ENCODE assay signal across 14 cellular contexts in genomic region chr11:96279018-96279417, GRCh38.
DNase-seq lines count a peak whose midpoint lies in the region; ATAC-seq and TF ChIP-seq lines count a peak whose summit lies in the region.
"Had no signal": no experiment of that assay in that cellular context is flagged by ENCODE, and none has a peak within 500 bp of the region (broad histone marks: within the 10 kb centered on the region; RNA-seq: fewer than 3 reads in every experiment).

No MANE protein-coding gene starts in this region.

- CTCF ChIA-PET in T-cell (lab: Charles Lee) = interaction anchor here (0.5 to 2.3 kb wide), 3 partner anchors 36 to 64 kb away, joined by 4 to 12 read pairs (median 9); partner anchors contain the start of gene MAML2 (in 2 of the 2)
- CTCF ChIA-PET in activated CD4-positive, alpha-beta memory T cell treated with anti-CD3 and anti-CD28 coated beads for 36 hours (lab: Charles Lee) = interaction anchor here (1.3 kb wide), 2 partner anchors 15 to 64 kb away, joined by 3 to 5 read pairs; partner anchors contain the start of gene MAML2

- no peak overlapping the region for H3K4me2 ChIP-seq in fibroblast of lung (ENCODE audit: extremely low read depth, insufficient read depth, low read length)

- TF ChIP-seq EP300 in transverse colon (IDR thresholded peaks at IDR 0.05; ENCODE audit: low read depth) = no peak

- H2AFZ ChIP-seq in fibroblast of lung (ENCODE audit: low read length) = no peak overlapping the region

- no peak overlapping the region for H3K9ac ChIP-seq in fibroblast of lung (ENCODE audit: insufficient read depth, low read length)

- DNase-seq in activated T-cell treated with anti-CD3 and anti-CD28 coated beads, Interleukin-2, amount 50 U/mL, for 72 hours = no peak
- no peak for DNase-seq in activated T-cell treated with anti-CD3 and anti-CD28 coated beads for 4 hours
- no peak for DNase-seq in T-cell
- DNase-seq in fibroblast of lung (ENCODE audit: low read depth in 2 of 2) = no peak
- DNase-seq in transverse colon = no peak
- no peak for DNase-seq in DMS153 treated with DMSO at 0.1 percent for 48 hours (lab: John Stamatoyannopoulos, UW; ENCODE audit: unreplicated experiment)
- no peak for DNase-seq in dedifferentiated amniotic fluid mesenchymal stem cell (ENCODE audit: extremely low spot score)
- DNase-seq in activated CD4-positive, alpha-beta memory T cell treated with anti-CD3 and anti-CD28 coated beads for 36 hours = no peak
- DNase-seq: cortex of kidney, heart left ventricle, NCI-H2029, Peyer's patch, sigmoid colon had no signal

- TF ChIP-seq POLR2A in transverse colon (IDR thresholded peaks at IDR 0.05) = no peak

- in situ Hi-C loops in transverse colon (cut with MboI; ENCODE audit: low pct_ligation_motif_present in 1 of 4, low pct_unique_long_range_greater_than_20kb in 1 of 4, low sequenced_read_pairs in 3 of 4) = no loop called here

- no peak overlapping the region for H3K4me3 ChIP-seq in fibroblast of lung (replicated peaks in 1 of 4; ENCODE audit: control extremely low read depth in 1 of 4, insufficient read depth in 1 of 4, low read depth in 3 of 4, low read length in 4 of 4)
- H3K4me3 ChIP-seq in transverse colon = no peak overlapping the region
- H3K4me3 ChIP-seq: heart left ventricle, Peyer's patch, sigmoid colon had no signal

- peaks cover 3 to 26% of the 10 kb centered on the region in 2 donors for H3K36me3 Mint-ChIP-seq in activated T-cell treated with anti-CD3 and anti-CD28 coated beads, Interleukin-2, amount 50 U/mL, for 72 hours (ENCODE audit: insufficient read depth in 2 of 2)
- H3K36me3 Mint-ChIP-seq in T-cell = peaks cover 17% of the 10 kb centered on the region
- peaks cover 12% of the 10 kb centered on the region for H3K36me3 Mint-ChIP-seq in activated CD4-positive, alpha-beta memory T cell treated with anti-CD3 and anti-CD28 coated beads for 36 hours

- H3K9me3 ChIP-seq in fibroblast of lung (ENCODE audit: control insufficient read depth, insufficient read depth, low read depth, low read length) (no peaks in the 10 kb centered on the region), transverse colon (no peaks in the 10 kb centered on the region)
- H3K9me3 ChIP-seq: heart left ventricle, Peyer's patch, sigmoid colon had no signal

- ATAC-seq in activated T-cell treated with anti-CD3 and anti-CD28 coated beads, Interleukin-2, amount 50 U/mL, for 72 hours (replicated peaks in 1 of 2) = peak in 1 of 2 donors; percentile 23
- ATAC-seq in T-cell (replicated peaks in 1 of 4) = peak in 2 of 4 experiments; percentile 17 to 32
- ATAC-seq: heart left ventricle had no signal

- WGBS in transverse colon (ENCODE audit: low coverage in 1 of 2), 2 donors = 42 to 52% methylated on average over 3 of the region's 3 CpGs

- no peaks in the 10 kb centered on the region for H3K27me3 Mint-ChIP-seq in activated T-cell treated with anti-CD3 and anti-CD28 coated beads, Interleukin-2, amount 50 U/mL, for 72 hours (ENCODE audit: low read depth)
- H3K27me3 Mint-ChIP-seq in T-cell = no peaks in the 10 kb centered on the region
- no peaks in the 10 kb centered on the region for H3K27me3 Mint-ChIP-seq in activated CD4-positive, alpha-beta memory T cell treated with anti-CD3 and anti-CD28 coated beads for 36 hours

- no peak for TF ChIP-seq CTCF in fibroblast of lung (conservative IDR thresholded peaks at IDR 0.05 in 1 of 2, IDR thresholded peaks at IDR 0.05 in 1 of 2; ENCODE audit: low read depth in 1 of 2, low read length in 2 of 2)
- no peak for TF ChIP-seq CTCF in transverse colon (IDR thresholded peaks at IDR 0.05)

- H3K36me3 ChIP-seq in fibroblast of lung (ENCODE audit: control insufficient read depth, insufficient read depth, low read length) = no peaks in the 10 kb centered on the region
- H3K36me3 ChIP-seq in transverse colon = no peaks in the 10 kb centered on the region
- H3K36me3 ChIP-seq: heart left ventricle, Peyer's patch, sigmoid colon had no signal

- peaks cover 12% of the 10 kb centered on the region for H3K79me2 ChIP-seq in fibroblast of lung (ENCODE audit: control insufficient read depth, insufficient read depth, low read length)

- H3K4me3 Mint-ChIP-seq in activated T-cell treated with anti-CD3 and anti-CD28 coated beads, Interleukin-2, amount 50 U/mL, for 72 hours = peak overlapping the region; percentile 14 to 61
- H3K4me3 Mint-ChIP-seq in T-cell = peak overlapping the region in 1 of 3 donors; percentile 40
- no peak overlapping the region for H3K4me3 Mint-ChIP-seq in activated CD4-positive, alpha-beta memory T cell treated with anti-CD3 and anti-CD28 coated beads for 36 hours

- H3K4me1 Mint-ChIP-seq in activated T-cell treated with anti-CD3 and anti-CD28 coated beads, Interleukin-2, amount 50 U/mL, for 72 hours (ENCODE audit: low read depth) = peaks cover 64% of the 10 kb centered on the region
- peaks cover 68 to 73% (median 69%) of the 10 kb centered on the region in 3 donors for H3K4me1 Mint-ChIP-seq in T-cell
- H3K4me1 Mint-ChIP-seq in activated CD4-positive, alpha-beta memory T cell treated with anti-CD3 and anti-CD28 coated beads for 36 hours (ENCODE audit: low read depth) = peaks cover 54% of the 10 kb centered on the region

- POLR2A ChIA-PET in T-cell (lab: Charles Lee) = interaction anchor here (0.6 to 1.0 kb wide), 3 partner anchors 22 to 308 kb away, joined by 3 read pairs; no protein-coding TSS in a partner anchor
- POLR2A ChIA-PET in activated CD4-positive, alpha-beta memory T cell treated with anti-CD3 and anti-CD28 coated beads for 36 hours (lab: Charles Lee) = no interaction called here

- H3K9me3 Mint-ChIP-seq in activated T-cell treated with anti-CD3 and anti-CD28 coated beads, Interleukin-2, amount 50 U/mL, for 72 hours = no peaks in the 10 kb centered on the region
- H3K9me3 Mint-ChIP-seq in T-cell = no peaks in the 10 kb centered on the region
- H3K9me3 Mint-ChIP-seq in activated CD4-positive, alpha-beta memory T cell treated with anti-CD3 and anti-CD28 coated beads for 36 hours = no peaks in the 10 kb centered on the region
- H3K9me3 Mint-ChIP-seq: activated T-helper 2 cell treated with anti-CD3 and anti-CD28 coated beads, Interferon-gamma antibody, Interleukin-2, Interleukin-4, amounts not matched to agents 10 μg/mL and 5 μg/mL and 100 μg/mL, durations not matched to agents 14 hours and 24 hours and 36 hours had no signal

- no peaks in the 10 kb centered on the region for H4K20me1 ChIP-seq in fibroblast of lung (ENCODE audit: control insufficient read depth, extremely low read depth, insufficient read depth, low read length)

- peak overlapping the region; percentile 60 for H3K27ac Mint-ChIP-seq in activated T-cell treated with anti-CD3 and anti-CD28 coated beads, Interleukin-2, amount 50 U/mL, for 72 hours
- peak overlapping the region; percentile 62 to 66 for H3K27ac Mint-ChIP-seq in T-cell
- no peak overlapping the region for H3K27ac Mint-ChIP-seq in activated CD4-positive, alpha-beta memory T cell treated with anti-CD3 and anti-CD28 coated beads for 36 hours

- H3K27me3 ChIP-seq in fibroblast of lung (ENCODE audit: control insufficient read depth, insufficient read depth, low read length) (no peaks in the 10 kb centered on the region), transverse colon (no peaks in the 10 kb centered on the region)
- H3K27me3 ChIP-seq: heart left ventricle, Peyer's patch, sigmoid colon had no signal

- peak overlapping the region; percentile 4 for H3K27ac ChIP-seq in fibroblast of lung (ENCODE audit: insufficient read depth, low read length)
- peak overlapping the region; percentile 58 to 68 (median 62) for H3K27ac ChIP-seq in transverse colon
- H3K27ac ChIP-seq: Peyer's patch had no signal

- intact Hi-C loops in transverse colon (cut with DNase I; ENCODE audit: low total_unique reads) = no loop called here
- intact Hi-C loops in activated CD4-positive, alpha-beta memory T cell treated with anti-CD3 and anti-CD28 coated beads for 36 hours (cut with micrococcal nuclease) = no loop called here

- H3K4me1 ChIP-seq in fibroblast of lung (ENCODE audit: control insufficient read depth, extremely low read depth, insufficient read depth, low read length) = peaks cover 7% of the 10 kb centered on the region
- peaks cover 20 to 78% (median 45%) of the 10 kb centered on the region in 4 donors for H3K4me1 ChIP-seq in transverse colon
